20 cellular contexts compared by ENCODE assay signal in the genomic region with DNA sequence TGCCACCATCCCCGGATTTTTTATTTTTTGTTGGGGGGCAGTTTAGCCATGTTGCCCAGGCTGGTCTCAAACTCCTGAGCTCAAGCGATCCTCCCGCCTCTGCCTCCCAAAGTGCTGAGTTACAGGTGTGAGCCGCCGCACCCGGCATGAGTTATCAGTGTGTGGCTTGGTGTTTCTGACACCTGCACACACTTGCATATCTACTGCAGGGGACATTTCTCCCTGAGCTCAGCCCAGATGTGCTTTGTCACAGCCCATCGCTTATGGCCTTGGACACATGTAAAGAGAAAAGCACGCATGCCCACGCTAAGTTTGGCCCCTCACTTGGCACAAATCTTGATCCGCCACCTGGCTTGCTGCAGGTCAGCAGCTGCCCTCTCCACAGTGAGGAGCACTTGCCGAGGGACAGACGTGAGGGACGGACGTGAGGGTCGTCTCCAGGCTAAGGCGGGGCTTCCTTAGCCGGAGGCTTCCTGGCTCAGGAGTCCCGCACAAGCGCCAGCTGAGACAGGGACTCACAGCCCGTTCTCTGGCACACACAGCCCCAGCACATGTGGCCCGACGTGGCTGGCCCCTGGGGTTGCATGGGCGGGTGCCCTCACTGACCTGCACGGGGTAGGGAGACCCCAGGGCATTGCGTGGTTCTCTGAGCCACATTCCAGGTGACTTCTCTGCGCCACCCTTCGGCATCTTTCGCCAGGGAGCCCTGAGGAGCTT. TPM values are rescaled to one million over a fixed set of nuclear protein-coding genes. Genes with fewer than 3 reads are reported as not detected.
DNase-seq lines count a peak whose midpoint lies in the region; ATAC-seq, FAIRE-seq and TF ChIP-seq lines count a peak whose summit lies in the region.
"Had no signal": no experiment of that assay in that cellular context is flagged by ENCODE, and none has a peak within 500 bp of the region (broad histone marks: within the 10 kb centered on the region; RNA-seq: fewer than 3 reads in every experiment).

No MANE protein-coding gene starts in this region.

- peaks cover 10% of the 10 kb centered on the region for H3K4me1 Mint-ChIP-seq in glutamatergic neuron (ENCODE audit: low read depth, unreplicated experiment)

- TF ChIP-seq EP300 in tibial nerve (IDR thresholded peaks at IDR 0.05), result no peak

- peaks cover 3% of the 10 kb centered on the region for H3K9me3 Mint-ChIP-seq in glutamatergic neuron (ENCODE audit: unreplicated experiment)
- H3K9me3 Mint-ChIP-seq: CD4-positive, alpha-beta T cell; HFFc6; T-cell had no signal

- DNase-seq in GM12891 (ENCODE audit: insufficient read length, low spot score), result no peak
- no peak for DNase-seq in NT2/D1 (ENCODE audit: low read depth, low spot score)
- DNase-seq in glutamatergic neuron, result peak; percentile 17
- DNase-seq in tibial nerve (ENCODE audit: low spot score in 2 of 2), result no peak
- DNase-seq in amygdala (lab: John Stamatoyannopoulos, UW), result no peak
- DNase-seq: ACHN; AML-193; CD4-positive, alpha-beta T cell; DND-41; GDM1; HFFc6; NCI-H187 treated with DMSO at 0.1 percent for 48 hours; NCI-H2171; NCI-H748 treated with DMSO at 0.1 percent for 48 hours; T-cell had no signal

- H3K27ac Mint-ChIP-seq in glutamatergic neuron (ENCODE audit: unreplicated experiment), result no peak overlapping the region
- H3K27ac Mint-ChIP-seq: CD4-positive, alpha-beta T cell; HFFc6; T-cell had no signal

- peak; percentile 61 for FAIRE-seq in GM12891 (lab: Jason Lieb, UNC)

- peak overlapping the region; percentile 22 for H3K9ac ChIP-seq in NT2/D1 (ENCODE audit: insufficient read length, low read depth)

- H3K36me3 Mint-ChIP-seq in glutamatergic neuron (ENCODE audit: unreplicated experiment), result no peaks in the 10 kb centered on the region

- WGBS in tibial nerve, 2 donors, result 70 to 77% methylated on average over 21 to 28 of the region's 28 CpGs

- no peak overlapping the region for H3K4me3 ChIP-seq in NT2/D1 (ENCODE audit: insufficient read length, low read depth)
- no peak overlapping the region for H3K4me3 ChIP-seq in tibial nerve

- H3K27me3 ChIP-seq in NT2/D1 (ENCODE audit: insufficient read depth, insufficient read length) (no peaks in the 10 kb centered on the region), tibial nerve (peaks cover 0 to 4% of the 10 kb centered on the region in 2 donors)

- H3K9me3 ChIP-seq in NT2/D1 (ENCODE audit: insufficient read depth, low read length) (no peaks in the 10 kb centered on the region), tibial nerve (no peaks in the 10 kb centered on the region)

- H3K4me1 ChIP-seq in NT2/D1 (ENCODE audit: insufficient read depth, insufficient read length) (peaks cover 23% of the 10 kb centered on the region), tibial nerve (peaks cover 0 to 68% (median 19%) of the 10 kb centered on the region in 4 donors)

- H3K36me3 ChIP-seq in NT2/D1 (ENCODE audit: insufficient read depth, insufficient read length, low read length) (peaks cover 27% of the 10 kb centered on the region), tibial nerve (peaks cover 0 to 36% (median 0%) of the 10 kb centered on the region in 3 donors)

- no peak overlapping the region for H3K4me3 Mint-ChIP-seq in glutamatergic neuron (ENCODE audit: unreplicated experiment)
- H3K4me3 Mint-ChIP-seq: CD4-positive, alpha-beta T cell; HFFc6; T-cell had no signal

- H3K27me3 Mint-ChIP-seq in glutamatergic neuron (ENCODE audit: unreplicated experiment), result peaks cover 2% of the 10 kb centered on the region
- H3K27me3 Mint-ChIP-seq: CD4-positive, alpha-beta T cell; T-cell had no signal

- ATAC-seq in GM19395 (IDR thresholded peaks at IDR 0.05; ENCODE audit: unreplicated experiment), result no peak
- no peak for ATAC-seq in HG03108 (IDR thresholded peaks at IDR 0.05; ENCODE audit: unreplicated experiment)
- ATAC-seq: Right ventricle myocardium inferior, T-cell had no signal

- TF ChIP-seq POLR2A in GM12891 (IDR thresholded peaks at IDR 0.05; ENCODE audit: low read depth, low read length), result no peak
- no peak for TF ChIP-seq POLR2A in tibial nerve (IDR thresholded peaks at IDR 0.05)

- no peak for TF ChIP-seq CTCF in glutamatergic neuron (IDR thresholded peaks at IDR 0.05; ENCODE audit: partially characterized antibody, unreplicated experiment)
- TF ChIP-seq CTCF in tibial nerve (IDR thresholded peaks at IDR 0.05), result no peak

- peak overlapping the region in 3 of 4 donors; percentile 64 to 84 (median 81) for H3K27ac ChIP-seq in tibial nerve

TF ChIP-seq in GM12891, 5 proteins besides CTCF, POLR2A, EP300 and RAD21:
- TF ChIP-seq POLR2AphosphoS5 (IDR thresholded peaks at IDR 0.05; ENCODE audit: low read depth, low read length), result peak; percentile 38
- TF ChIP-seq SPI1 (IDR thresholded peaks at IDR 0.05; ENCODE audit: low read depth, low read length), result no peak

RNA-seq across cellular contexts. Expression of gene CYP2W1, which starts 11.8 kb away (rescaled TPM):
- polyA plus RNA-seq in GM12891 (2012; ENCODE audit: low read depth, missing spikeins), result not detected
- total RNA-seq in glutamatergic neuron (ENCODE audit: unreplicated experiment), result 1.3 TPM
- 10 to 100 TPM in 2 of 4 donors, 1 to 10 TPM in 2; 5.7 to 18.6 (median 12.1) TPM for total RNA-seq in tibial nerve
- total RNA-seq: CD4-positive, alpha-beta T cell; H4; LHCN-M2; Right ventricle myocardium inferior had no signal

RNA-seq across cellular contexts. Expression of gene COX19, which starts 19.4 kb away (rescaled TPM):
- 6.2 TPM for polyA plus RNA-seq in GM12891 (2012; ENCODE audit: low read depth, missing spikeins)
- total RNA-seq in glutamatergic neuron (ENCODE audit: unreplicated experiment) (18.4 TPM), tibial nerve (10 to 100 TPM; 10.8 to 21.3 (median 11.2) TPM)

RNA-seq across cellular contexts. Expression of gene ADAP1, which starts 40.3 kb away (rescaled TPM):
- 8.1 TPM for polyA plus RNA-seq in GM12891 (2012; ENCODE audit: low read depth, missing spikeins)
- total RNA-seq in glutamatergic neuron (ENCODE audit: unreplicated experiment) (61.1 TPM), tibial nerve (10 to 100 TPM; 29.3 to 53.0 (median 39.6) TPM)

RNA-seq across cellular contexts. Expression of gene GPR146, which starts 49.6 kb away (rescaled TPM):
- polyA plus RNA-seq in GM12891 (2012; ENCODE audit: low read depth, missing spikeins), result 3.0 TPM
- 3.1 TPM for total RNA-seq in glutamatergic neuron (ENCODE audit: unreplicated experiment)
- 10 to 100 TPM; 27.8 to 91.8 (median 59.1) TPM for total RNA-seq in tibial nerve
